8 cellular contexts compared by ENCODE assay signal in the genomic region with DNA sequence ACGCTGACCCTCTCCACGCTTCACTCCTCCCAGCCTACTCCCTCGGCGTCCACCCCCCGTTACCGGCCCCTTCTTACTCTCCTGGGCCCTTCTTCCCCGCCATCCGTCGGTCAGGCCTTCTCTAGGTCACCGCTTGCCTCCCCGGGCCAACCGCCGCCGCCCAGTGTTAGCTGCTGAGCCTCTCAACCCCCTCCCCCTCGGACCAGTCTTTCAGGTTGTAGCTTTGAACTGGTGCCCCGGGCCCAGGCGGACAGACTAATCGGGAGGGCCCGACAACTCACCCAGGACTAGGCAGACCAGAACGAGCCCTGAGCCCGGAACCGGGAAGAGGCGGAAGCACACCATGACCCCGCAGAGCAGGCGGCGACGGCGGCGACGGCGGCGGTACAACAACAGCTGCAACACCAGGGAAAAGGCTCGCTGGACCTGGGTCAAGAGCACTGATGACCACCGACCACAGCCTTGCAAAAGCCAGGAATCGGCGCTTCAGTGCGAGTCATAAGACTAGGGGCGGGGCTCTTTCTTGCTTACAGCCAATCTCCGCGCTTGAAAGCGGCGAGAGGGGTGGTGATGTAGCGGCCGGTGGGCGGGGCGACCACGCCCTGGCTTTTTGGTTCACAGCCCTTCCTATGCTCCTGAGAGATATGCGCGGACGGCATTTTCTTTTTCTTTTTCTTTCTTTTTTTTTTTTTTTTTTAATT. TPM values are rescaled to one million over a fixed set of nuclear protein-coding genes. Genes with fewer than 3 reads are reported as not detected.
DNase-seq lines count a peak whose midpoint lies in the region; ATAC-seq and TF ChIP-seq lines count a peak whose summit lies in the region.

Gene LAMP2, minus strand, starts transcription at position 472 of the 701 bp plus-strand sequence. Its CDS starts 127 bp downstream, at position 345.

- H3K36me3 ChIP-seq in mucosa of descending colon (ENCODE audit: low read depth), result no peaks in the 10 kb centered on the region

- TF ChIP-seq EP300 in Ishikawa (IDR thresholded peaks at IDR 0.05; ENCODE audit: borderline replicate concordance), result no peak

- DNase-seq in DMS153 (lab: John Stamatoyannopoulos, UW) (peak; percentile 84), OCI-M2 (lab: John Stamatoyannopoulos, UW; ENCODE audit: unreplicated experiment) (peak; percentile 30), activated T-cell treated with anti-CD3 and anti-CD28 coated beads for 4 hours (peak; percentile 68), epithelial cell of esophagus (ENCODE audit: low read depth) (peak; percentile 83), mucosa of descending colon (peak; percentile 87 to 93 (median 91))
- DNase-seq in stimulated activated CD8-positive, alpha-beta memory T cell treated with anti-CD3 and anti-CD28 coated beads, Interleukin-4, amount 100 ng/mL, for 1 hour (ENCODE audit: low read depth in 2 of 2, low spot score in 1 of 2), result peak; percentile 37 to 64

- ATAC-seq in GM21619 (IDR thresholded peaks at IDR 0.05; ENCODE audit: unreplicated experiment) (peak; percentile 96), mucosa of descending colon (peak; percentile 99)

- TF ChIP-seq CTCF in epithelial cell of esophagus (IDR thresholded peaks at IDR 0.05; ENCODE audit: insufficient read depth, low read depth, low read length, missing control alignments), result no peak
- TF ChIP-seq CTCF in mucosa of descending colon (IDR thresholded peaks at IDR 0.05), result no peak

- TF ChIP-seq RAD21 in Ishikawa (IDR thresholded peaks at IDR 0.05; ENCODE audit: low read depth), result no peak

- H3K4me1 ChIP-seq in mucosa of descending colon (ENCODE audit: low read depth), result no peaks in the 10 kb centered on the region

- no peaks in the 10 kb centered on the region for H3K9me3 ChIP-seq in mucosa of descending colon

- intact Hi-C loops in mucosa of descending colon (cut with DNase I, micrococcal nuclease), result no loop called here

- H3K4me3 ChIP-seq in epithelial cell of esophagus (ENCODE audit: low read length), result peak within 1 kb of the TSS; percentile 72
- H3K4me3 ChIP-seq in mucosa of descending colon, result peak within 1 kb of the TSS; percentile 40

TF ChIP-seq in Ishikawa, 13 proteins besides CTCF, POLR2A, EP300 and RAD21:
- 0 out of 2 replicates have a peak, but pooled peaks have one; percentile 35 for TF ChIP-seq TAF1 (IDR thresholded peaks at IDR 0.05; ENCODE audit: low read depth)
- no peak for TF ChIP-seq TEAD4 (IDR thresholded peaks at IDR 0.05)

RNA-seq across cellular contexts. Expression of gene LAMP2, which starts in this region (rescaled TPM):
- total RNA-seq in mucosa of descending colon, result 10 to 100 TPM; 75.1 to 90.0 (median 79.0) TPM

Comparison
In these comparisons a context has a peak if more than half of its experiments do, and no peak if none do; other contexts are left out.
1. Peak in every context shown above with its lines: DNase-seq, ATAC-seq and H3K4me3 ChIP-seq.
2. DNase-seq: peak in every context shown above with its lines; median percentile 91 in mucosa of descending colon; 84 in DMS153; 83 in epithelial cell of esophagus; 68 in activated T-cell treated with anti-CD3 and anti-CD28 coated beads for 4 hours; 50 in stimulated activated CD8-positive, alpha-beta memory T cell treated with anti-CD3 and anti-CD28 coated beads, Interleukin-4, amount 100 ng/mL, for 1 hour; 30 in OCI-M2.